1 cellular context compared by ENCODE assay signal in the genomic region with DNA sequence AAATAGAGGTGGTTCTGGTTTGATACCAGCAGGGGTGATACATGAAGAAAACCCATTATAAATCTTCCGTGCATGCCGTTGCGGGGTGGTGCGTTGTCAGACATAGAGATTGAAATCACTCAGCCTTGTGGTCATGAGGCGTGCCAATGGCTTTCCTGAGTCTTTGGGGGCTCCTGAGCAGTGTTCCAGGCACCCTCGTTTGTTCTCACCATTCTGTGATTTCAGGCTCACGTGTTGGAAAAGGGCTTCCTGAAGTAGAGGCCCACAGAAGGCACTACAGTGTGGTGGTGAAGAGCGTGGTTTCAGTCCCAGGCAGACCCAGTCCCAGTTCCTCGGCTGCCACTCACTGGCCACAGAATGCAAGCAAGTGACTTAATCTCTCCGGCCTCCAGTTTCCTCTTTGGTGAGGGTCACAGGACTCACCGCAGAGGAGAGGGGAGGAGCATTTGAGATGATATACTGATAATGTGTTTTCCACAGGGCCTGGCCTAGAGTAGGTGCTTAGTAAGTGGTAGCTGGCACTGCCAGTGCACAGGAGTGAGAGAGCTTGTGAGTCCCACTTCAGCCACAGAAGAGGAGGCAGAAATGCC.
A peak's percentile ranks its signal among the peaks of the same experiment; 100 is the strongest.
TF ChIP-seq lines count a peak whose summit lies in the region.

No MANE protein-coding gene starts in this region.

TF ChIP-seq in HepG2, 621 proteins besides CTCF, POLR2A, EP300 and RAD21 (continued from another document and continues in another):
- TF ChIP-seq, protein P1, sequence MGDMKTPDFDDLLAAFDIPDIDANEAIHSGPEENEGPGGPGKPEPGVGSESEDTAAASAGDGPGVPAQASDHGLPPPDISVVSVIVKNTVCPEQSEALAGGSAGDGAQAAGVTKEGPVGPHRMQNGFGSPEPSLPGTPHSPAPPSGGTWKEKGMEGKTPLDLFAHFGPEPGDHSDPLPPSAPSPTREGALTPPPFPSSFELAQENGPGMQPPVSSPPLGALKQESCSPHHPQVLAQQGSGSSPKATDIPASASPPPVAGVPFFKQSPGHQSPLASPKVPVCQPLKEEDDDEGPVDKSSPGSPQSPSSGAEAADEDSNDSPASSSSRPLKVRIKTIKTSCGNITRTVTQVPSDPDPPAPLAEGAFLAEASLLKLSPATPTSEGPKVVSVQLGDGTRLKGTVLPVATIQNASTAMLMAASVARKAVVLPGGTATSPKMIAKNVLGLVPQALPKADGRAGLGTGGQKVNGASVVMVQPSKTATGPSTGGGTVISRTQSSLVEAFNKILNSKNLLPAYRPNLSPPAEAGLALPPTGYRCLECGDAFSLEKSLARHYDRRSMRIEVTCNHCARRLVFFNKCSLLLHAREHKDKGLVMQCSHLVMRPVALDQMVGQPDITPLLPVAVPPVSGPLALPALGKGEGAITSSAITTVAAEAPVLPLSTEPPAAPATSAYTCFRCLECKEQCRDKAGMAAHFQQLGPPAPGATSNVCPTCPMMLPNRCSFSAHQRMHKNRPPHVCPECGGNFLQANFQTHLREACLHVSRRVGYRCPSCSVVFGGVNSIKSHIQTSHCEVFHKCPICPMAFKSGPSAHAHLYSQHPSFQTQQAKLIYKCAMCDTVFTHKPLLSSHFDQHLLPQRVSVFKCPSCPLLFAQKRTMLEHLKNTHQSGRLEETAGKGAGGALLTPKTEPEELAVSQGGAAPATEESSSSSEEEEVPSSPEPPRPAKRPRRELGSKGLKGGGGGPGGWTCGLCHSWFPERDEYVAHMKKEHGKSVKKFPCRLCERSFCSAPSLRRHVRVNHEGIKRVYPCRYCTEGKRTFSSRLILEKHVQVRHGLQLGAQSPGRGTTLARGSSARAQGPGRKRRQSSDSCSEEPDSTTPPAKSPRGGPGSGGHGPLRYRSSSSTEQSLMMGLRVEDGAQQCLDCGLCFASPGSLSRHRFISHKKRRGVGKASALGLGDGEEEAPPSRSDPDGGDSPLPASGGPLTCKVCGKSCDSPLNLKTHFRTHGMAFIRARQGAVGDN (CRISPR knock-in tag; IDR thresholded peaks at IDR 0.05): peak; percentile 61
- TF ChIP-seq GRHL1 (CRISPR knock-in tag; conservative IDR thresholded peaks at IDR 0.05) (no peak), ZNF430 (CRISPR knock-in tag; IDR thresholded peaks at IDR 0.05) (no peak), ZNF75D (CRISPR knock-in tag; IDR thresholded peaks at IDR 0.05; ENCODE audit: borderline replicate concordance) (no peak), CREM (IDR thresholded peaks at IDR 0.05) (no peak), CREM (CRISPR knock-in tag; IDR thresholded peaks at IDR 0.05) (no peak), ZBTB4 (CRISPR knock-in tag; IDR thresholded peaks at IDR 0.05; ENCODE audit: borderline replicate concordance) (no peak), MXI1 (IDR thresholded peaks at IDR 0.05; ENCODE audit: borderline replicate concordance, low read depth, low read length) (peak; percentile 38; the same call in 1 of the 3 replicates), PAWR (CRISPR knock-in tag; IDR thresholded peaks at IDR 0.05; ENCODE audit: borderline replicate concordance) (no peak), TEAD2 (CRISPR knock-in tag; IDR thresholded peaks at IDR 0.05) (no peak), YEATS2 (CRISPR knock-in tag; IDR thresholded peaks at IDR 0.05; ENCODE audit: borderline replicate concordance) (peak; percentile 20; the same call in 1 of the 2 replicates), HNRNPK (IDR thresholded peaks at IDR 0.05; ENCODE audit: low read depth, low read length, poor library complexity, severe bottlenecking) (no peak), NFKB2 (CRISPR knock-in tag; IDR thresholded peaks at IDR 0.05; ENCODE audit: borderline replicate concordance) (0 out of 2 replicates have a peak, but pooled peaks have one; percentile 42), NKX3-1 (CRISPR knock-in tag; IDR thresholded peaks at IDR 0.05) (no peak), ZBTB3 (CRISPR knock-in tag; IDR thresholded peaks at IDR 0.05; ENCODE audit: borderline replicate concordance, low read depth) (no peak), SP1 (IDR thresholded peaks at IDR 0.05) (no peak), SP1 (CRISPR knock-in tag; IDR thresholded peaks at IDR 0.05) (no peak), RFX1 (IDR thresholded peaks at IDR 0.05) (no peak), SRY (CRISPR knock-in tag; IDR thresholded peaks at IDR 0.05) (no peak), ZNF362 (CRISPR knock-in tag; IDR thresholded peaks at IDR 0.05; ENCODE audit: borderline replicate concordance) (no peak), BRD4 (CRISPR knock-in tag; IDR thresholded peaks at IDR 0.05) (no peak), BHLHE40 (IDR thresholded peaks at IDR 0.05; ENCODE audit: low read length) (peak; percentile 49; the same call in 1 of the 2 replicates), HNF1B (CRISPR knock-in tag; IDR thresholded peaks at IDR 0.05) (peak; percentile 39; the same call in 1 of the 2 replicates), PATZ1 (CRISPR knock-in tag; IDR thresholded peaks at IDR 0.05) (no peak), GABPB1 (CRISPR knock-in tag; IDR thresholded peaks at IDR 0.05) (peak; percentile 19; the same call in 1 of the 2 replicates), ZNF292 (CRISPR knock-in tag; IDR thresholded peaks at IDR 0.05; ENCODE audit: borderline replicate concordance, low read depth) (no peak), ZNF775 (CRISPR knock-in tag; IDR thresholded peaks at IDR 0.05; ENCODE audit: borderline replicate concordance) (no peak), STAG1 (CRISPR knock-in tag; IDR thresholded peaks at IDR 0.05) (peak; percentile 95), TCF7L2 (IDR thresholded peaks at IDR 0.05; ENCODE audit: low read depth, low read length) (no peak), KDM3A (CRISPR knock-in tag; IDR thresholded peaks at IDR 0.05; ENCODE audit: low read depth) (no peak), ZBTB38 (CRISPR knock-in tag; IDR thresholded peaks at IDR 0.05) (peak; percentile 61; the same call in 1 of the 2 replicates), SIX1 (CRISPR knock-in tag; IDR thresholded peaks at IDR 0.05; ENCODE audit: borderline replicate concordance) (no peak), MEIS1 (CRISPR knock-in tag; IDR thresholded peaks at IDR 0.05; ENCODE audit: borderline replicate concordance) (no peak), ZNF816 (CRISPR knock-in tag; IDR thresholded peaks at IDR 0.05; ENCODE audit: borderline replicate concordance) (no peak), KDM1A (CRISPR knock-in tag; IDR thresholded peaks at IDR 0.05) (no peak)
- TF ChIP-seq, protein P2, sequence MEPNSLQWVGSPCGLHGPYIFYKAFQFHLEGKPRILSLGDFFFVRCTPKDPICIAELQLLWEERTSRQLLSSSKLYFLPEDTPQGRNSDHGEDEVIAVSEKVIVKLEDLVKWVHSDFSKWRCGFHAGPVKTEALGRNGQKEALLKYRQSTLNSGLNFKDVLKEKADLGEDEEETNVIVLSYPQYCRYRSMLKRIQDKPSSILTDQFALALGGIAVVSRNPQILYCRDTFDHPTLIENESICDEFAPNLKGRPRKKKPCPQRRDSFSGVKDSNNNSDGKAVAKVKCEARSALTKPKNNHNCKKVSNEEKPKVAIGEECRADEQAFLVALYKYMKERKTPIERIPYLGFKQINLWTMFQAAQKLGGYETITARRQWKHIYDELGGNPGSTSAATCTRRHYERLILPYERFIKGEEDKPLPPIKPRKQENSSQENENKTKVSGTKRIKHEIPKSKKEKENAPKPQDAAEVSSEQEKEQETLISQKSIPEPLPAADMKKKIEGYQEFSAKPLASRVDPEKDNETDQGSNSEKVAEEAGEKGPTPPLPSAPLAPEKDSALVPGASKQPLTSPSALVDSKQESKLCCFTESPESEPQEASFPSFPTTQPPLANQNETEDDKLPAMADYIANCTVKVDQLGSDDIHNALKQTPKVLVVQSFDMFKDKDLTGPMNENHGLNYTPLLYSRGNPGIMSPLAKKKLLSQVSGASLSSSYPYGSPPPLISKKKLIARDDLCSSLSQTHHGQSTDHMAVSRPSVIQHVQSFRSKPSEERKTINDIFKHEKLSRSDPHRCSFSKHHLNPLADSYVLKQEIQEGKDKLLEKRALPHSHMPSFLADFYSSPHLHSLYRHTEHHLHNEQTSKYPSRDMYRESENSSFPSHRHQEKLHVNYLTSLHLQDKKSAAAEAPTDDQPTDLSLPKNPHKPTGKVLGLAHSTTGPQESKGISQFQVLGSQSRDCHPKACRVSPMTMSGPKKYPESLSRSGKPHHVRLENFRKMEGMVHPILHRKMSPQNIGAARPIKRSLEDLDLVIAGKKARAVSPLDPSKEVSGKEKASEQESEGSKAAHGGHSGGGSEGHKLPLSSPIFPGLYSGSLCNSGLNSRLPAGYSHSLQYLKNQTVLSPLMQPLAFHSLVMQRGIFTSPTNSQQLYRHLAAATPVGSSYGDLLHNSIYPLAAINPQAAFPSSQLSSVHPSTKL (CRISPR knock-in tag; IDR thresholded peaks at IDR 0.05): peak; percentile 69; the same call in 1 of the 2 replicates
- TF ChIP-seq, protein P3, sequence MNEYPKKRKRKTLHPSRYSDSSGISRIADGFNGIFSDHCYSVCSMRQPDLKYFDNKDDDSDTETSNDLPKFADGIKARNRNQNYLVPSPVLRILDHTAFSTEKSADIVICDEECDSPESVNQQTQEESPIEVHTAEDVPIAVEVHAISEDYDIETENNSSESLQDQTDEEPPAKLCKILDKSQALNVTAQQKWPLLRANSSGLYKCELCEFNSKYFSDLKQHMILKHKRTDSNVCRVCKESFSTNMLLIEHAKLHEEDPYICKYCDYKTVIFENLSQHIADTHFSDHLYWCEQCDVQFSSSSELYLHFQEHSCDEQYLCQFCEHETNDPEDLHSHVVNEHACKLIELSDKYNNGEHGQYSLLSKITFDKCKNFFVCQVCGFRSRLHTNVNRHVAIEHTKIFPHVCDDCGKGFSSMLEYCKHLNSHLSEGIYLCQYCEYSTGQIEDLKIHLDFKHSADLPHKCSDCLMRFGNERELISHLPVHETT (CRISPR knock-in tag; conservative IDR thresholded peaks at IDR 0.05): no peak
